ENCODE assay signal across 31 cellular contexts in genomic region chr12:109230193-109230592, GRCh38.
"Had no signal": no experiment of that assay in that cellular context is flagged by ENCODE, and none has a peak within 500 bp of the region (broad histone marks: within the 10 kb centered on the region; RNA-seq: fewer than 3 reads in every experiment).

No MANE protein-coding gene starts in this region.

- ATAC-seq: activated CD4-positive, CD25-positive, alpha-beta regulatory T cell treated with anti-CD3 and anti-CD28 coated beads, Interleukin-2, amount 50 U/mL, for 24 hours; activated CD8-positive, alpha-beta memory T cell treated with anti-CD3 and anti-CD28 coated beads, Interleukin-2, amount 10 ng/mL, durations not matched to agents 7 days and 5 days; activated CD8-positive, alpha-beta T cell treated with anti-CD3 and anti-CD28 coated beads, Interleukin-2, amount 10 ng/mL, durations not matched to agents 7 days and 5 days; esophagus mucosa; T-cell had no signal

- H3K4me1 Mint-ChIP-seq: activated B cell treated with CpG ODN at 0.5 μM for 24 hours; activated CD8-positive, alpha-beta memory T cell treated with anti-CD3 and anti-CD28 coated beads, Interleukin-2, amount 10 ng/mL, durations not matched to agents 7 days and 5 days; central memory CD8-positive, alpha-beta T cell; endodermal cell; T-cell had no signal

- H3K36me3 Mint-ChIP-seq: activated CD8-positive, alpha-beta memory T cell treated with anti-CD3 and anti-CD28 coated beads, Interleukin-2, amount 10 ng/mL, durations not matched to agents 7 days and 5 days had no signal

- H3K27ac Mint-ChIP-seq: activated B cell treated with CpG ODN at 0.5 μM for 24 hours; activated CD4-positive, alpha-beta memory T cell treated with anti-CD3 and anti-CD28 coated beads for 36 hours; activated CD8-positive, alpha-beta memory T cell treated with anti-CD3 and anti-CD28 coated beads, Interleukin-2, amount 10 ng/mL, durations not matched to agents 7 days and 5 days; activated CD8-positive, alpha-beta T cell treated with anti-CD3 and anti-CD28 coated beads, Interleukin-2, amount 10 ng/mL, durations not matched to agents 7 days and 5 days; activated naive CD8-positive, alpha-beta T cell; activated T-helper 1 cell treated with anti-CD3 and anti-CD28 coated beads, Interleukin-12 subunit alpha, Interleukin-12 subunit beta, Interleukin-2, Interleukin-4 antibody, amounts not matched to agents 30 ng/mL and 10 ng/mL and 1 ng/mL, durations not matched to agents 14 hours and 24 hours and 36 hours; activated T-helper 2 cell treated with anti-CD3 and anti-CD28 coated beads, Interferon-gamma antibody, Interleukin-2, Interleukin-4, amounts not matched to agents 10 μg/mL and 5 μg/mL and 100 μg/mL, durations not matched to agents 14 hours and 24 hours and 36 hours; dendritic cell treated with granulocyte-macrophage colony-stimulating factor and Interleukin-4, amounts not matched to agents 40 ng/mL and 50 ng/mL, for 4 days; endodermal cell; T-cell; T-helper 1 cell treated with Interleukin-12 subunit alpha and Interleukin-12 subunit beta and Interleukin-4 antibody, amounts not matched to agents 30 μg/mL and 1 μg/mL, for 36 hours had no signal

- H3K9me3 Mint-ChIP-seq: activated B cell treated with CpG ODN at 0.5 μM for 24 hours; activated CD4-positive, alpha-beta memory T cell treated with anti-CD3 and anti-CD28 coated beads for 36 hours; activated T-helper 1 cell treated with anti-CD3 and anti-CD28 coated beads, Interleukin-12 subunit alpha, Interleukin-12 subunit beta, Interleukin-2, Interleukin-4 antibody, amounts not matched to agents 30 ng/mL and 10 ng/mL and 1 ng/mL, durations not matched to agents 14 hours and 24 hours and 36 hours; activated T-helper 2 cell treated with anti-CD3 and anti-CD28 coated beads, Interferon-gamma antibody, Interleukin-2, Interleukin-4, amounts not matched to agents 10 μg/mL and 5 μg/mL and 100 μg/mL, durations not matched to agents 14 hours and 24 hours and 36 hours; central memory CD8-positive, alpha-beta T cell; dendritic cell treated with granulocyte-macrophage colony-stimulating factor and Interleukin-4, amounts not matched to agents 40 ng/mL and 50 ng/mL, for 4 days; endodermal cell; T-cell; T-helper 1 cell treated with Interleukin-12 subunit alpha and Interleukin-12 subunit beta and Interleukin-4 antibody, amounts not matched to agents 30 μg/mL and 1 μg/mL, for 36 hours had no signal

- DNase-seq: activated B cell treated with CpG ODN at 0.5 μM for 24 hours; activated CD4-positive, alpha-beta memory T cell treated with anti-CD3 and anti-CD28 coated beads for 36 hours; activated CD4-positive, alpha-beta T cell treated with anti-CD3 and anti-CD28 coated beads for 48 hours; activated CD4-positive, alpha-beta T cell treated with anti-CD3 and anti-CD28 coated beads, Interleukin-2, amount 50 U/mL, for 1 hour; activated CD8-positive, alpha-beta memory T cell treated with anti-CD3 and anti-CD28 coated beads, Interleukin-2, amount 10 ng/mL, durations not matched to agents 7 days and 5 days; activated CD8-positive, alpha-beta memory T cell treated with anti-CD3 and anti-CD28 coated beads, Interleukin-2, amount 50 U/mL, for 4 hours; activated CD8-positive, alpha-beta T cell treated with anti-CD3 and anti-CD28 coated beads, Interleukin-2, amount 10 ng/mL, durations not matched to agents 7 days and 5 days; activated effector memory CD4-positive, alpha-beta T cell treated with anti-CD3 and anti-CD28 coated beads, Interleukin-2, amount 50 U/mL, for 16 hours; activated naive CD4-positive, alpha-beta T cell treated with anti-CD3 and anti-CD28 coated beads, Interleukin-2, amount 50 U/mL, for 16 hours; activated T-cell treated with anti-CD3 and anti-CD28 coated beads, Interleukin-2, amount 50 U/mL, for 1 hour; activated T-cell treated with anti-CD3 and anti-CD28 coated beads, Interleukin-2, amount 50 U/mL, for 48 hours; amniotic stem cell; anterior cingulate cortex; brain microvascular endothelial cell; dorsolateral prefrontal cortex; effector memory CD4-positive, alpha-beta T cell; endodermal cell; foreskin fibroblast; glutamatergic neuron; SW 1271; T-cell; T-helper 9 cell; WERI-Rb-1 had no signal

- H3K4me3 Mint-ChIP-seq: activated B cell treated with CpG ODN at 0.5 μM for 24 hours; activated CD4-positive, alpha-beta memory T cell treated with anti-CD3 and anti-CD28 coated beads for 36 hours; activated CD8-positive, alpha-beta memory T cell treated with anti-CD3 and anti-CD28 coated beads, Interleukin-2, amount 10 ng/mL, durations not matched to agents 7 days and 5 days; activated CD8-positive, alpha-beta T cell treated with anti-CD3 and anti-CD28 coated beads, Interleukin-2, amount 10 ng/mL, durations not matched to agents 7 days and 5 days; activated naive CD8-positive, alpha-beta T cell; activated T-helper 1 cell treated with anti-CD3 and anti-CD28 coated beads, Interleukin-12 subunit alpha, Interleukin-12 subunit beta, Interleukin-2, Interleukin-4 antibody, amounts not matched to agents 30 ng/mL and 10 ng/mL and 1 ng/mL, durations not matched to agents 14 hours and 24 hours and 36 hours; central memory CD8-positive, alpha-beta T cell; dendritic cell treated with granulocyte-macrophage colony-stimulating factor and Interleukin-4, amounts not matched to agents 40 ng/mL and 50 ng/mL, for 4 days; endodermal cell; T-cell; T-helper 1 cell treated with Interleukin-12 subunit alpha and Interleukin-12 subunit beta and Interleukin-4 antibody, amounts not matched to agents 30 μg/mL and 1 μg/mL, for 36 hours had no signal

- H3K27me3 Mint-ChIP-seq: activated B cell treated with CpG ODN at 0.5 μM for 24 hours; activated CD4-positive, alpha-beta memory T cell treated with anti-CD3 and anti-CD28 coated beads for 36 hours; activated CD8-positive, alpha-beta memory T cell treated with anti-CD3 and anti-CD28 coated beads, Interleukin-2, amount 10 ng/mL, durations not matched to agents 7 days and 5 days; activated naive CD8-positive, alpha-beta T cell; central memory CD8-positive, alpha-beta T cell; dendritic cell treated with granulocyte-macrophage colony-stimulating factor and Interleukin-4, amounts not matched to agents 40 ng/mL and 50 ng/mL, for 4 days; T-cell had no signal
